16 cellular contexts compared by ENCODE assay signal in the genomic region with DNA sequence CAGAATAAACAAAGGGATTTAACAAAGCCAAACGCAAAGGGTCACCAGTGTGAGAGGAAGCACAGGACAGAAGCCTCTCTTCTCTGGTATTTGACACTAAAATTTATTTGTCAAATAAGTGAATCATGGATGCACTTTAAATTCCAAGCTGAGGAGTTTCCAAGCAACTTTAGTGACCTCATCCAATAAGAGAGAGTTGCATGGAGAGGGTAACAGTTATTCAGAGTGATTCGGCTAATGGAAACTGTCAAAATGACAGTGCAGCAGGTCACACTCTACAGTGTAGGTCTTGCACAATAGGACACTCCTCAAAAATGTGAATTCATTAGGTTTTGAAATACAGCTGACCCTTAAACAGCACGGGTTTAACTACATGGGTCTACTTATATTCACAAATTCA.
"Had no signal": no experiment of that assay in that cellular context is flagged by ENCODE, and none has a peak within 500 bp of the region (broad histone marks: within the 10 kb centered on the region; RNA-seq: fewer than 3 reads in every experiment).

No MANE protein-coding gene starts in this region.

- H3K4me3 ChIP-seq: gastrocnemius medialis, left lung, mucosa of descending colon, pancreas, sigmoid colon, stomach, testis, upper lobe of left lung had no signal

- ATAC-seq: gastrocnemius medialis; left lung; mucosa of descending colon; naive thymus-derived CD4-positive, alpha-beta T cell; pancreas had no signal

- H3K4me1 ChIP-seq: gastrocnemius medialis, left lung, pancreas, sigmoid colon, stomach, testis, upper lobe of left lung had no signal

- H3K27ac ChIP-seq: gastrocnemius medialis, left lung, pancreas, sigmoid colon, stomach, testis, upper lobe of left lung had no signal

- H3K9me3 ChIP-seq: gastrocnemius medialis, mucosa of descending colon, pancreas, sigmoid colon, testis, upper lobe of left lung had no signal

- DNase-seq: activated CD4-positive, CD25-positive, alpha-beta regulatory T cell treated with anti-CD3 and anti-CD28 coated beads, Interleukin-2, amount 50 U/mL, for 72 hours; activated naive CD4-positive, alpha-beta T cell treated with Interleukin-2 at 50 U/mL for 16 hours; activated T-cell treated with anti-CD3 and anti-CD28 coated beads for 4 hours; aorta; effector memory CD4-positive, alpha-beta T cell; gastrocnemius medialis; left lung; mucosa of descending colon; naive thymus-derived CD4-positive, alpha-beta T cell; pancreas; sigmoid colon; stimulated activated CD4-positive, alpha-beta T cell treated with anti-CD3 and anti-CD28 coated beads, Interleukin-12 subunit alpha, Interleukin-12 subunit beta, amount 100 ng/mL, for 4 hours; stimulated activated CD4-positive, alpha-beta T cell treated with anti-CD3 and anti-CD28 coated beads, Interleukin-2, amount 100 ng/mL, for 24 hours; stomach; testis; upper lobe of left lung had no signal

- H3K27me3 ChIP-seq: gastrocnemius medialis, left lung, pancreas, sigmoid colon, stomach, testis, upper lobe of left lung had no signal
